ENCODE assay signal across 7 cellular contexts in genomic region chr2:191965733-191966132, GRCh38.
"Had no signal": no experiment of that assay in that cellular context is flagged by ENCODE, and none has a peak within 500 bp of the region (broad histone marks: within the 10 kb centered on the region; RNA-seq: fewer than 3 reads in every experiment).

No MANE protein-coding gene starts in this region.

- H3K36me3 ChIP-seq: HAP-1 had no signal

- DNase-seq: GM23248, GOT3, H7, IMR-90, KG1 had no signal

- FAIRE-seq: K562 had no signal

- H3K9ac ChIP-seq: GM23248 had no signal

- H3K4me3 ChIP-seq: GM23248, HAP-1, K562 had no signal

- H3K27ac ChIP-seq: GM23248 had no signal

- H3K9me3 ChIP-seq: HAP-1 had no signal

- H3K4me1 ChIP-seq: HAP-1 had no signal
